Comparison of ENCODE assay signal across 8 cellular contexts in genomic region chr5:132427285-132428146, GRCh38. TPM values are rescaled to one million over a fixed set of nuclear protein-coding genes. Genes with fewer than 3 reads are reported as not detected.
DNase-seq lines count a peak whose midpoint lies in the region; ATAC-seq and TF ChIP-seq lines count a peak whose summit lies in the region.

No MANE protein-coding gene starts in this region.

- peak overlapping the region; percentile 96 to 99 (median 98) for H3K27ac Mint-ChIP-seq in CD4-positive, alpha-beta memory T cell

- no peaks in the 10 kb centered on the region for H3K27me3 ChIP-seq in CD4-positive, alpha-beta memory T cell (ENCODE audit: insufficient read depth, low read length)
- H3K27me3 ChIP-seq in IMR-90 (ENCODE audit: control insufficient read depth, insufficient read depth, low read length) (no peaks in the 10 kb centered on the region), adipocyte (replicated peaks; ENCODE audit: control insufficient read depth, insufficient read depth, low read length) (no peaks in the 10 kb centered on the region), liver (ENCODE audit: control insufficient read depth in 4 of 4, insufficient read depth in 4 of 4, low read length in 3 of 4) (no peaks in the 10 kb centered on the region), subcutaneous abdominal adipose tissue (ENCODE audit: control insufficient read depth in 5 of 5, insufficient read depth in 4 of 5, low read length in 5 of 5) (no peaks in the 10 kb centered on the region)

- no peaks in the 10 kb centered on the region for H3K27me3 Mint-ChIP-seq in CD4-positive, alpha-beta memory T cell

- peaks cover 0 to 2% (median 0%) of the 10 kb centered on the region in 8 donors for H3K9me3 Mint-ChIP-seq in CD4-positive, alpha-beta memory T cell

- no peak overlapping the region for H3K4me2 ChIP-seq in IMR-90 (ENCODE audit: low read depth, low read length)

- peak overlapping the region; percentile 67 to 83 (median 76) for H3K4me3 Mint-ChIP-seq in CD4-positive, alpha-beta memory T cell

- peak overlapping the region; percentile 54 for H4K5ac ChIP-seq in IMR-90 (ENCODE audit: low read depth, low read length)

- H3K79me1 ChIP-seq in IMR-90 (ENCODE audit: low read depth in 1 of 2, low read length in 2 of 2) = peaks cover 23 to 75% of the 10 kb centered on the region in 2 experiments; a peak in 3 of 4 replicates

- H2BK20ac ChIP-seq in IMR-90 (ENCODE audit: low read depth, low read length) = peak overlapping the region; percentile 94

- H3K4me1 ChIP-seq in CD4-positive, alpha-beta memory T cell (ENCODE audit: insufficient read depth, low read length) = peaks cover 100% of the 10 kb centered on the region
- H3K4me1 ChIP-seq in IMR-90 (ENCODE audit: control insufficient read depth, insufficient read depth, low read length) = peaks cover 51% of the 10 kb centered on the region
- peaks cover 66% of the 10 kb centered on the region for H3K4me1 ChIP-seq in adipocyte (ENCODE audit: control insufficient read depth, insufficient read depth, low read length)
- peaks cover 24 to 59% (median 45%) of the 10 kb centered on the region in 4 donors for H3K4me1 ChIP-seq in liver (ENCODE audit: control insufficient read depth in 4 of 4, insufficient read depth in 4 of 4, low read length in 3 of 4)
- peaks cover 33 to 92% (median 73%) of the 10 kb centered on the region in 5 donors for H3K4me1 ChIP-seq in subcutaneous abdominal adipose tissue (ENCODE audit: control insufficient read depth in 5 of 5, insufficient read depth in 5 of 5, low read length in 5 of 5)

- H2AK5ac ChIP-seq in IMR-90 (ENCODE audit: low read depth, low read length) = peak overlapping the region; percentile 95

- peak overlapping the region; percentile 85 for H3K18ac ChIP-seq in IMR-90 (ENCODE audit: low read depth, low read length)

- H3K56ac ChIP-seq in IMR-90 (ENCODE audit: extremely low read depth, insufficient read depth, low read length) = peak overlapping the region; percentile 70

- peaks cover 8% of the 10 kb centered on the region for H3K36me3 ChIP-seq in CD4-positive, alpha-beta memory T cell (ENCODE audit: insufficient read depth, low read length)
- peaks cover 2% of the 10 kb centered on the region; the same call in 1 of the 2 replicates for H3K36me3 ChIP-seq in IMR-90 (ENCODE audit: control insufficient read depth, insufficient read depth, low read length)
- no peaks in the 10 kb centered on the region for H3K36me3 ChIP-seq in adipocyte (ENCODE audit: control insufficient read depth, insufficient read depth, low read length, severe bottlenecking)
- peaks cover 0 to 4% (median 0%) of the 10 kb centered on the region in 4 donors for H3K36me3 ChIP-seq in liver (ENCODE audit: control insufficient read depth in 4 of 4, insufficient read depth in 3 of 4, low read depth in 1 of 4, low read length in 3 of 4)
- H3K36me3 ChIP-seq in subcutaneous abdominal adipose tissue (ENCODE audit: control insufficient read depth in 5 of 5, insufficient read depth in 5 of 5, low read length in 5 of 5) = peaks cover 0 to 17% (median 2%) of the 10 kb centered on the region in 5 donors

- peak; percentile 75 to 82 (median 78) for DNase-seq in CD4-positive, alpha-beta memory T cell
- DNase-seq in IMR-90 (no peak), SKM-1 (lab: John Stamatoyannopoulos, UW; ENCODE audit: unreplicated experiment) (peak; percentile 49), adipocyte (ENCODE audit: low read depth) (no peak), GM13977 (ENCODE audit: low spot score) (no peak)

- H3K14ac ChIP-seq in IMR-90 (replicated peaks; ENCODE audit: low read depth, low read length) = peak overlapping the region; percentile 79

- H3K9ac ChIP-seq in IMR-90 (ENCODE audit: low read depth, low read length) (peak overlapping the region; percentile 17), adipocyte (ENCODE audit: low read length) (peak overlapping the region; percentile 60), liver (ENCODE audit: low read depth in 1 of 2, low read length in 2 of 2) (peak overlapping the region; percentile 17 to 27), subcutaneous abdominal adipose tissue (ENCODE audit: low read length in 5 of 5) (peak overlapping the region; percentile 9 to 57 (median 30))

- peak overlapping the region; percentile 69 for H2AK9ac ChIP-seq in IMR-90 (replicated peaks; ENCODE audit: low read depth, low read length, poor library complexity)

- H3K4ac ChIP-seq in IMR-90 (ENCODE audit: low read depth, low read length) = peak overlapping the region; percentile 96

- H4K8ac ChIP-seq in IMR-90 (ENCODE audit: low read depth in 2 of 2, low read length in 2 of 2) = peak overlapping the region; percentile 54 to 95; a peak in 3 of 4 replicates

- peak overlapping the region; percentile 94 for H2BK5ac ChIP-seq in IMR-90 (ENCODE audit: low read depth, low read length, poor library complexity, severe bottlenecking)

- in situ Hi-C loops in IMR-90 (cut with MboI; ENCODE audit: low sequenced_read_pairs) = no loop called here
- in situ Hi-C loops in GM13977 (cut with MboI; ENCODE audit: low pct_unique_long_range_greater_than_20kb, low sequenced_read_pairs, unreplicated experiment) = loop anchor here (10.0 kb wide), 1 partner anchor 47 kb away; no protein-coding TSS in a partner anchor

- ATAC-seq in IMR-90 (ENCODE audit: low read depth) (no peak), GM18498 (IDR thresholded peaks at IDR 0.05; ENCODE audit: unreplicated experiment) (no peak)

- dilution Hi-C loops in IMR-90 (cut with HindIII; ENCODE audit: low sequenced_read_pairs, unreplicated experiment) = no loop called here

- no peaks in the 10 kb centered on the region for H3K9me3 ChIP-seq in CD4-positive, alpha-beta memory T cell (ENCODE audit: control insufficient read depth in 1 of 2, low read length in 2 of 2)
- H3K9me3 ChIP-seq in IMR-90 (ENCODE audit: control insufficient read depth, insufficient read depth, low read length) (no peaks in the 10 kb centered on the region), adipocyte (ENCODE audit: control insufficient read depth, low read length) (no peaks in the 10 kb centered on the region), liver (ENCODE audit: control insufficient read depth in 4 of 4, low read length in 3 of 4) (no peaks in the 10 kb centered on the region), subcutaneous abdominal adipose tissue (ENCODE audit: control insufficient read depth in 5 of 5, low read length in 5 of 5) (no peaks in the 10 kb centered on the region)

- no TSS peak for BruUV-seq in IMR-90 (replicated peaks; lab: Mats Ljungman, UMichigan)

- TF ChIP-seq CTCF in IMR-90 (conservative IDR thresholded peaks at IDR 0.05; ENCODE audit: low read depth, low read length) (no peak), liver (IDR thresholded peaks at IDR 0.05; ENCODE audit: low read depth, low read length, missing input control) (no peak), GM13977 (IDR thresholded peaks at IDR 0.05; ENCODE audit: extremely low read depth, insufficient read depth, missing control alignments) (no peak)

- POLR2A ChIA-PET in CD4-positive, alpha-beta memory T cell (lab: Charles Lee; ENCODE audit: partially characterized antibody) = interaction anchor here (0.9 to 19.7 kb wide), 11 partner anchors 11 to 1175 kb away, joined by 4 to 565 read pairs (median 124); partner anchors contain the start of gene IRF1
- POLR2A ChIA-PET in IMR-90 (lab: Charles Lee; ENCODE audit: unreplicated experiment) = interaction anchor here (0.8 to 1.7 kb wide), 3 partner anchors 9 to 51 kb away, joined by 3 to 4 read pairs (median 3); no protein-coding TSS in a partner anchor

- H3K4me3 ChIP-seq in CD4-positive, alpha-beta memory T cell (ENCODE audit: low read length in 2 of 2) = peak overlapping the region; percentile 4 to 28
- H3K4me3 ChIP-seq in IMR-90 (ENCODE audit: insufficient read depth, low read depth, low read length) = no peak overlapping the region
- no peak overlapping the region for H3K4me3 ChIP-seq in adipocyte (ENCODE audit: low read length)
- no peak overlapping the region for H3K4me3 ChIP-seq in liver (ENCODE audit: low read depth in 1 of 3, low read length in 3 of 3)
- no peak overlapping the region for H3K4me3 ChIP-seq in subcutaneous abdominal adipose tissue (ENCODE audit: low read depth in 1 of 5, low read length in 5 of 5)

- peak overlapping the region; percentile 77 for H3K27ac ChIP-seq in CD4-positive, alpha-beta memory T cell (ENCODE audit: low read depth, low read length)
- H3K27ac ChIP-seq in IMR-90 (ENCODE audit: insufficient read depth, low read length) (peak overlapping the region; percentile 90), liver (ENCODE audit: low read depth in 1 of 2, low read length in 2 of 2) (peak overlapping the region; percentile 81 to 94), subcutaneous abdominal adipose tissue (ENCODE audit: low read depth, low read length) (peak overlapping the region; percentile 94)

- H2AFZ ChIP-seq in IMR-90 (replicated peaks; ENCODE audit: low read length, poor library complexity) = peak overlapping the region; percentile 38

- H3K36me3 Mint-ChIP-seq in CD4-positive, alpha-beta memory T cell = peaks cover 34 to 55% of the 10 kb centered on the region in 2 donors

- H3K4me1 Mint-ChIP-seq in CD4-positive, alpha-beta memory T cell = peaks cover 86 to 100% (median 98%) of the 10 kb centered on the region in 4 donors

- H2BK120ac ChIP-seq in IMR-90 (ENCODE audit: low read depth, low read length) = peak overlapping the region; percentile 95

- H4K20me1 ChIP-seq in IMR-90 (ENCODE audit: insufficient read depth, low read length) = no peaks in the 10 kb centered on the region

- TF ChIP-seq POLR2A in IMR-90 (IDR thresholded peaks at IDR 0.05; ENCODE audit: low read depth, low read length) = no peak

- peaks cover 50% of the 10 kb centered on the region for H3K9me1 ChIP-seq in IMR-90 (ENCODE audit: insufficient read depth, low read length)

- TF ChIP-seq RAD21 in IMR-90 (IDR thresholded peaks at IDR 0.05; ENCODE audit: low read length) = no peak
- peak in 1 of 2 donors; percentile 20 for TF ChIP-seq RAD21 in liver (IDR thresholded peaks at IDR 0.05)

- 77% methylated on average over 3 of the region's 6 CpGs; no CpG with 5 or more reads in 1 of the 2 experiments for WGBS in IMR-90 (ENCODE audit: extremely low coverage in 2 of 2, insufficient read length in 1 of 2), 2 experiments
- WGBS in liver = 28% methylated on average over 6 of the region's 6 CpGs

- intact Hi-C loops in CD4-positive, alpha-beta memory T cell (cut with micrococcal nuclease) = loop anchor here (1.0 to 2.0 kb wide), 4 partner anchors 10 to 39 kb away; no protein-coding TSS in a partner anchor
- intact Hi-C loops in IMR-90 (cut with micrococcal nuclease) = no loop called here

- peak overlapping the region; percentile 96 for H4K91ac ChIP-seq in IMR-90 (ENCODE audit: insufficient read depth, low read depth, low read length)

- H3K23ac ChIP-seq in IMR-90 (ENCODE audit: low read depth, low read length) = peak overlapping the region; percentile 89

- peak overlapping the region; percentile 97; the same call in 2 of the 3 replicates for H2BK15ac ChIP-seq in IMR-90 (ENCODE audit: low read depth, low read length)

- CTCF ChIA-PET in CD4-positive, alpha-beta memory T cell (lab: Charles Lee; ENCODE audit: partially characterized antibody) = interaction anchor here (1.0 to 7.5 kb wide), 14 partner anchors 10 to 72 kb away, joined by 4 to 100 read pairs (median 32); partner anchors contain the start of gene IRF1
- CTCF ChIA-PET in IMR-90 (lab: Yijun Ruan, JAX) = interaction anchor here (0.6 to 1.9 kb wide), 12 partner anchors 9 to 79 kb away, joined by 3 to 9 read pairs (median 4); partner anchors contain the start of gene IRF1

RNA-seq across cellular contexts. Expression of gene SLC22A5, which starts 58.0 kb away (rescaled TPM):
- 1 to 10 TPM; 8.9 to 10.0 TPM for total RNA-seq in CD4-positive, alpha-beta memory T cell
- 1 to 10 TPM; 1.9 to 2.9 TPM for polyA plus RNA-seq in CD4-positive, alpha-beta memory T cell
- 3.6 and 6.1 TPM in 2 replicates for total RNA-seq in IMR-90 (2012; rRNA removed)
- 6.0 and 7.1 TPM in 2 replicates for polyA plus RNA-seq in IMR-90 (2012; rRNA removed)
- polyA plus RNA-seq in IMR-90 (2012; cell fraction: cytosol; rRNA removed) = 1.3 and 4.2 TPM in 2 replicates
- polyA plus RNA-seq in IMR-90 (2012; cell fraction: nucleus; rRNA removed; ENCODE audit: low replicate concordance) = 28.5 and 37.6 TPM in 2 replicates
- 10 to 100 TPM; 12.4 to 12.7 TPM for total RNA-seq in liver
- 1 to 10 TPM; 3.4 to 4.5 TPM for polyA plus RNA-seq in liver

Comparison
In these comparisons a context has a peak if more than half of its experiments do, and no peak if none do; other contexts are left out.
1. DNase-seq: peak in CD4-positive, alpha-beta memory T cell (5 of 5) and SKM-1 (single experiment); none in IMR-90 (single experiment), adipocyte (single experiment) and GM13977 (single experiment).
2. H3K4me3 ChIP-seq: peak in CD4-positive, alpha-beta memory T cell (2 of 2); none in IMR-90 (single experiment), adipocyte (single experiment), liver (0 of 3) and subcutaneous abdominal adipose tissue (0 of 5).
3. Peak in every context shown above with its lines, with median percentiles within 50 percentile points of each other: H3K27ac ChIP-seq and H3K9ac ChIP-seq.